9 cellular contexts compared by ENCODE assay signal in the genomic region with DNA sequence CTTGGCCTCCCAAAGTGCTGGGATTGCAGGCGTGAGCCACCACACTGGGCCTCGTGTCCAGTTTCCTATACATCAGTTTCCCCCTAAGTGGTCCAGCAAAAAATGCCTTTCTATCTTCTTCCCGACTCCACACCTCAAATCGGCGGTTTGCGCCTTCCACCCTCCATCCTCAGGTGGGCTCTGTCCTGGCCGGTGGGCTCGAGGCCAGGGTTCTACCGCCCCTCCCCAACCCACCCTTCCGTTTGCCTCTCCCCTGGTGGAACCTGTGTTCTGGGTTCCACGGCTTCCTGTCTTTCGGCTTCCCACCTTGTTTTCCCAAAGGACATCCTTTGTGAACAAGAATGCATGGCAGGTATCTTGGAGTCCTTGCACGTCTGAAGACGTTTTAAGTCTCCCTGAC.
"Had no signal": no experiment of that assay in that cellular context is flagged by ENCODE, and none has a peak within 500 bp of the region (broad histone marks: within the 10 kb centered on the region; RNA-seq: fewer than 3 reads in every experiment).

No MANE protein-coding gene starts in this region.

- H3K4me3 Mint-ChIP-seq: GM23338, H9, HFFc6 had no signal

- H3K9ac ChIP-seq: GM23248 had no signal

- H3K36me3 ChIP-seq: HAP-1 had no signal

- H3K4me3 ChIP-seq: GM23248, GM23338, HAP-1 had no signal

- H3K9me3 ChIP-seq: HAP-1 had no signal

- H3K27ac ChIP-seq: GM23248 had no signal

- H3K4me1 ChIP-seq: HAP-1 had no signal

- DNase-seq: GM23248, GOT3, H7, H9, HCEC 1CT, HFFc6 had no signal

- ATAC-seq: GM23338, HCT116 had no signal

- H2AFZ ChIP-seq: GM23248, GM23338 had no signal

- H3K4me2 ChIP-seq: GM23338 had no signal

- H3K27ac Mint-ChIP-seq: GM23338, H9, HFFc6 had no signal

- H3K4me1 Mint-ChIP-seq: H9 had no signal
